11 cellular contexts compared by ENCODE assay signal in genomic region chr3:184378650-184379374, GRCh38. TPM values are rescaled to one million over a fixed set of nuclear protein-coding genes. Genes with fewer than 3 reads are reported as not detected.
DNase-seq lines count a peak whose midpoint lies in the region; ATAC-seq, FAIRE-seq and TF ChIP-seq lines count a peak whose summit lies in the region.
"Had no signal": no experiment of that assay in that cellular context is flagged by ENCODE, and none has a peak within 500 bp of the region (broad histone marks: within the 10 kb centered on the region; RNA-seq: fewer than 3 reads in every experiment).

No MANE protein-coding gene starts in this region.

- peak overlapping the region; percentile 20 for H3K4me2 ChIP-seq in H9 (ENCODE audit: insufficient read depth, insufficient read length, low read length)

- no peak for FAIRE-seq in kidney (lab: Jason Lieb, UNC)

- H3K79me2 ChIP-seq in H9 (ENCODE audit: insufficient read depth, low read length) = no peaks in the 10 kb centered on the region

- in situ Hi-C loops in gastrocnemius medialis (cut with MboI; ENCODE audit: low sequenced_read_pairs in 4 of 4) = loop anchor here in 3 of 4 donors (10.0 kb wide), 2 partner anchors 136 to 166 kb away; no protein-coding TSS in a partner anchor

- H4K91ac ChIP-seq in H9 (ENCODE audit: insufficient read length, low read depth, low read length) = no peak overlapping the region

- H4K20me1 ChIP-seq in H9 (ENCODE audit: control insufficient read depth, insufficient read depth, insufficient read length) = peaks cover 2% of the 10 kb centered on the region

- no CpG with 5 or more reads among the region's 10 CpGs for WGBS in H9 (ENCODE audit: extremely low coverage, insufficient read length, low lambda C conversion rate)

- no peaks in the 10 kb centered on the region for H3K79me1 ChIP-seq in H9 (ENCODE audit: insufficient read depth, low read depth, low read length, poor library complexity, severe bottlenecking)

- H3K18ac ChIP-seq in H9 (ENCODE audit: insufficient read length, low read depth, low read length) = no peak overlapping the region

- no peak overlapping the region for H4K8ac ChIP-seq in H9 (replicated peaks; ENCODE audit: insufficient read length, low read depth, low read length)

- no peak overlapping the region for H3K56ac ChIP-seq in H9 (ENCODE audit: insufficient read length, low read depth, low read length)

- H3K4ac ChIP-seq in H9 (ENCODE audit: low read depth, low read length) = no peak overlapping the region

- H3K4me1 ChIP-seq in H9 (ENCODE audit: insufficient read depth, low read length) = peaks cover 9% of the 10 kb centered on the region; the same call in 1 of the 2 replicates
- H3K4me1 ChIP-seq in kidney (ENCODE audit: control insufficient read depth in 1 of 2, insufficient read depth in 1 of 2, low read depth in 1 of 2, low read length in 2 of 2) = peaks cover 4 to 24% of the 10 kb centered on the region in 2 donors
- peaks cover 19 to 23% of the 10 kb centered on the region in 2 donors for H3K4me1 ChIP-seq in gastrocnemius medialis

- H2BK12ac ChIP-seq in H9 (ENCODE audit: insufficient read length, low read depth, low read length) = no peak overlapping the region

- no peak overlapping the region for H2BK120ac ChIP-seq in H9 (ENCODE audit: low read depth, low read length, poor library complexity, severe bottlenecking)

- no peak overlapping the region for H2AK5ac ChIP-seq in H9 (ENCODE audit: insufficient read length, low read length)

- H3K9ac ChIP-seq in H9 (ENCODE audit: extremely low read depth, insufficient read length, low read length) (no peak overlapping the region), kidney (ENCODE audit: low read length in 2 of 2) (peak overlapping the region in 1 of 2 donors; percentile 51)

- no peak for DNase-seq in H9
- no peak for DNase-seq in kidney
- DNase-seq in gastrocnemius medialis = no peak
- DNase-seq in activated gamma-delta T cell treated with Interleukin-2 at 50 U/mL for 16 hours = no peak
- no peak for DNase-seq in AML-193 (lab: John Stamatoyannopoulos, UW)
- no peak for DNase-seq in GF-D8 (lab: John Stamatoyannopoulos, UW)
- DNase-seq: activated naive CD8-positive, alpha-beta T cell treated with anti-CD3 and anti-CD28 coated beads, Interleukin-2, amount 10 ng/mL, durations not matched to agents 7 days and 5 days; NCI-H1105 treated with DMSO at 0.1 percent for 48 hours had no signal

- intact Hi-C loops in kidney (cut with DNase I) = loop anchor here (10.0 kb wide), 1 partner anchor 166 kb away; no protein-coding TSS in a partner anchor
- intact Hi-C loops in gastrocnemius medialis (cut with DNase I; ENCODE audit: low total_unique reads) = no loop called here

- H3K9me3 ChIP-seq in H9 (ENCODE audit: control insufficient read depth, low read depth, low read length) (no peaks in the 10 kb centered on the region), kidney (ENCODE audit: control insufficient read depth in 1 of 2, low read length in 2 of 2) (no peaks in the 10 kb centered on the region), gastrocnemius medialis (no peaks in the 10 kb centered on the region)

- peak overlapping the region; percentile 66 to 83 for H3K4me3 Mint-ChIP-seq in H9
- peak overlapping the region; percentile 69 for H3K4me3 Mint-ChIP-seq in activated T-helper 17 cell treated with anti-CD3 and anti-CD28 coated beads, Interleukin-2, amount 50 U/mL, for 72 hours

- H3K4me1 Mint-ChIP-seq in H9 = peaks cover 38 to 39% of the 10 kb centered on the region in 2 experiments
- H3K4me1 Mint-ChIP-seq in activated T-helper 17 cell treated with anti-CD3 and anti-CD28 coated beads, Interleukin-2, amount 50 U/mL, for 72 hours = no peaks in the 10 kb centered on the region

- peaks cover 9% of the 10 kb centered on the region for H3K23me2 ChIP-seq in H9 (ENCODE audit: insufficient read length, low read depth, low read length, poor library complexity, severe bottlenecking)

- no peak for ATAC-seq in activated T-helper 17 cell treated with anti-CD3 and anti-CD28 coated beads, Interleukin-2, amount 50 U/mL, for 72 hours (replicated peaks)
- ATAC-seq in gastrocnemius medialis (peak in 1 of 2 donors; percentile 8), HG03095 (IDR thresholded peaks at IDR 0.05; ENCODE audit: unreplicated experiment) (no peak)

- H3K27me3 ChIP-seq in H9 (ENCODE audit: insufficient read depth, low read length) (peaks cover 33% of the 10 kb centered on the region), gastrocnemius medialis (peaks cover 4 to 15% (median 5%) of the 10 kb centered on the region in 3 donors)

- H4K5ac ChIP-seq in H9 (ENCODE audit: insufficient read length, low read depth, low read length) = no peak overlapping the region

- no peak overlapping the region for H3K23ac ChIP-seq in H9 (ENCODE audit: insufficient read length, low read depth, low read length)

- peaks cover 0 to 3% of the 10 kb centered on the region in 2 experiments; a peak in 2 of 5 replicates for H3K9me3 Mint-ChIP-seq in H9
- no peaks in the 10 kb centered on the region for H3K9me3 Mint-ChIP-seq in activated T-helper 17 cell treated with anti-CD3 and anti-CD28 coated beads, Interleukin-2, amount 50 U/mL, for 72 hours
- H3K9me3 Mint-ChIP-seq: activated naive CD8-positive, alpha-beta T cell treated with anti-CD3 and anti-CD28 coated beads, Interleukin-2, amount 10 ng/mL, durations not matched to agents 7 days and 5 days had no signal

- H3K27me3 Mint-ChIP-seq in H9 (ENCODE audit: low read depth) = peaks cover 84% of the 10 kb centered on the region
- peaks cover 44% of the 10 kb centered on the region for H3K27me3 Mint-ChIP-seq in activated T-helper 17 cell treated with anti-CD3 and anti-CD28 coated beads, Interleukin-2, amount 50 U/mL, for 72 hours

- TF ChIP-seq CTCF in H9 (conservative IDR thresholded peaks at IDR 0.05) = no peak
- no peak for TF ChIP-seq CTCF in kidney (IDR thresholded peaks at IDR 0.05; ENCODE audit: borderline replicate concordance, extremely low read depth, insufficient read depth)
- no peak for TF ChIP-seq CTCF in gastrocnemius medialis (IDR thresholded peaks at IDR 0.05 in 4 of 5, conservative IDR thresholded peaks at IDR 0.05 in 1 of 5)

- no peaks in the 10 kb centered on the region for H3K36me3 Mint-ChIP-seq in H9 (ENCODE audit: insufficient read depth in 1 of 3, low read depth in 3 of 3)
- no peaks in the 10 kb centered on the region for H3K36me3 Mint-ChIP-seq in activated T-helper 17 cell treated with anti-CD3 and anti-CD28 coated beads, Interleukin-2, amount 50 U/mL, for 72 hours (ENCODE audit: low read depth)
- H3K36me3 Mint-ChIP-seq: activated naive CD8-positive, alpha-beta T cell treated with anti-CD3 and anti-CD28 coated beads, Interleukin-2, amount 10 ng/mL, durations not matched to agents 7 days and 5 days had no signal

- H2BK5ac ChIP-seq in H9 (ENCODE audit: insufficient read length, low read length) = no peak overlapping the region

- H3K4me3 ChIP-seq in kidney (ENCODE audit: low read length in 2 of 2) (peak overlapping the region; percentile 25 to 32), gastrocnemius medialis (peak overlapping the region; percentile 40 to 53 (median 46))

- H3T11ph ChIP-seq in H9 (ENCODE audit: low read length) = no peak overlapping the region

- H2AFZ ChIP-seq in H9 (ENCODE audit: low read length) = no peak overlapping the region

- no peak overlapping the region for H3K14ac ChIP-seq in H9 (ENCODE audit: insufficient read depth, low read length)

- no peak overlapping the region for H3K27ac ChIP-seq in H9 (ENCODE audit: insufficient read length, low read depth, low read length)
- H3K27ac ChIP-seq in kidney (ENCODE audit: low read depth in 2 of 2, low read length in 2 of 2) = peak overlapping the region; percentile 80 to 86
- H3K27ac ChIP-seq in gastrocnemius medialis = peak overlapping the region; percentile 78 to 85 (median 83)
- H3K27ac ChIP-seq: SK-N-MC had no signal

- H3K27ac Mint-ChIP-seq in H9 = no peak overlapping the region; a peak in 1 of 7 replicates
- H3K27ac Mint-ChIP-seq in activated T-helper 17 cell treated with anti-CD3 and anti-CD28 coated beads, Interleukin-2, amount 50 U/mL, for 72 hours = no peak overlapping the region
- H3K27ac Mint-ChIP-seq: activated naive CD8-positive, alpha-beta T cell treated with anti-CD3 and anti-CD28 coated beads, Interleukin-2, amount 10 ng/mL, durations not matched to agents 7 days and 5 days had no signal

- H2BK20ac ChIP-seq in H9 (ENCODE audit: low read depth, low read length, poor library complexity, severe bottlenecking) = no peak overlapping the region

- no peak for TF ChIP-seq POLR2A in gastrocnemius medialis (IDR thresholded peaks at IDR 0.05)

- H3K36me3 ChIP-seq in kidney (ENCODE audit: control insufficient read depth in 1 of 2, insufficient read depth in 2 of 2, low read length in 2 of 2) = no peaks in the 10 kb centered on the region
- H3K36me3 ChIP-seq in gastrocnemius medialis = no peaks in the 10 kb centered on the region

- H2BK15ac ChIP-seq in H9 (ENCODE audit: low read depth, low read length) = no peak overlapping the region

RNA-seq across cellular contexts. Expression of gene THPO, which starts 0.8 kb away (rescaled TPM):
- 0.64 and 0.85 TPM in 2 replicates for total RNA-seq in H9 (2021)
- not detected for total RNA-seq in activated T-helper 17 cell treated with anti-CD3 and anti-CD28 coated beads, Interleukin-2, amount 50 U/mL, for 72 hours
- 0.85 TPM for total RNA-seq in kidney
- 5.7 TPM for polyA plus RNA-seq in kidney (ENCODE audit: insufficient read depth, low read depth, low replicate concordance)
- 1 to 10 TPM in 1 of 4 donors, under 1 TPM in 2, not detected in 1; 0.36 to 2.5 (median 0.69) TPM for total RNA-seq in gastrocnemius medialis
- total RNA-seq: activated naive CD8-positive, alpha-beta T cell treated with anti-CD3 and anti-CD28 coated beads, Interleukin-2, amount 10 ng/mL, durations not matched to agents 7 days and 5 days had no signal

RNA-seq across cellular contexts. Expression of gene CHRD, which starts 1.0 kb away (rescaled TPM):
- total RNA-seq in H9 (2021) (1.8 and 1.9 TPM in 2 replicates), kidney (16.8 TPM), gastrocnemius medialis (1 to 10 TPM; 2.6 to 5.7 (median 3.4) TPM)
- total RNA-seq in activated T-helper 17 cell treated with anti-CD3 and anti-CD28 coated beads, Interleukin-2, amount 50 U/mL, for 72 hours = under 1 TPM; 0.05 to 0.39 TPM
- polyA plus RNA-seq in kidney (ENCODE audit: insufficient read depth, low read depth, low replicate concordance) = 18.6 TPM
- total RNA-seq: activated naive CD8-positive, alpha-beta T cell treated with anti-CD3 and anti-CD28 coated beads, Interleukin-2, amount 10 ng/mL, durations not matched to agents 7 days and 5 days had no signal

RNA-seq across cellular contexts. Expression of gene POLR2H, which starts 17.3 kb away (rescaled TPM):
- 115 and 122 TPM in 2 replicates for total RNA-seq in H9 (2021)
- 100 to 1,000 TPM; 156 to 183 TPM for total RNA-seq in activated T-helper 17 cell treated with anti-CD3 and anti-CD28 coated beads, Interleukin-2, amount 50 U/mL, for 72 hours
- total RNA-seq in kidney = 82.0 TPM
- 157 TPM for polyA plus RNA-seq in kidney (ENCODE audit: insufficient read depth, low read depth, low replicate concordance)
- 10 to 100 TPM; 45.5 to 87.7 (median 53.0) TPM for total RNA-seq in gastrocnemius medialis

RNA-seq across cellular contexts. Expression of gene CLCN2, which starts 17.4 kb away (rescaled TPM):
- 17.2 and 19.5 TPM in 2 replicates for total RNA-seq in H9 (2021)
- 10 to 100 TPM in 1 of 2 donors, 1 to 10 TPM in 1; 9.5 to 13.7 TPM for total RNA-seq in activated T-helper 17 cell treated with anti-CD3 and anti-CD28 coated beads, Interleukin-2, amount 50 U/mL, for 72 hours
- total RNA-seq in kidney = 10.4 TPM
- polyA plus RNA-seq in kidney (ENCODE audit: insufficient read depth, low read depth, low replicate concordance) = 6.4 TPM
- 1 to 10 TPM in 2 of 4 donors, under 1 TPM in 2; 0.62 to 1.2 (median 0.92) TPM for total RNA-seq in gastrocnemius medialis

RNA-seq across cellular contexts. Expression of gene FAM131A, which starts 41.4 kb away (rescaled TPM):
- total RNA-seq in H9 (2021) (14.4 and 15.5 TPM in 2 replicates), kidney (20.1 TPM), gastrocnemius medialis (10 to 100 TPM; 14.7 to 27.1 (median 18.8) TPM)
- 1 to 10 TPM; 2.5 to 6.7 TPM for total RNA-seq in activated T-helper 17 cell treated with anti-CD3 and anti-CD28 coated beads, Interleukin-2, amount 50 U/mL, for 72 hours
- 14.0 TPM for polyA plus RNA-seq in kidney (ENCODE audit: insufficient read depth, low read depth, low replicate concordance)
